18 cellular contexts compared by ENCODE assay signal in genomic region chr6:138533667-138534066, GRCh38. TPM values are rescaled to one million over a fixed set of nuclear protein-coding genes. Genes with fewer than 3 reads are reported as not detected.
DNase-seq lines count a peak whose midpoint lies in the region; ATAC-seq, FAIRE-seq and TF ChIP-seq lines count a peak whose summit lies in the region.
"Had no signal": no experiment of that assay in that cellular context is flagged by ENCODE, and none has a peak within 500 bp of the region (broad histone marks: within the 10 kb centered on the region; RNA-seq: fewer than 3 reads in every experiment).

No MANE protein-coding gene starts in this region.

- H3K18ac ChIP-seq in mesenchymal stem cell (ENCODE audit: low read depth in 1 of 2, low read length in 2 of 2), result no peak overlapping the region

- no peaks in the 10 kb centered on the region for H3K4me1 ChIP-seq in keratinocyte (ENCODE audit: control insufficient read depth, extremely low read depth, insufficient read depth, low read length)
- peaks cover 3% of the 10 kb centered on the region for H3K4me1 ChIP-seq in mesenchymal stem cell (ENCODE audit: control insufficient read depth, insufficient read depth, low read depth, low read length)

- H3K27ac Mint-ChIP-seq in natural killer cell, result no peak overlapping the region
- H3K27ac Mint-ChIP-seq: B cell; CD4-positive, alpha-beta T cell; HFFc6 had no signal

- H3K79me1 ChIP-seq in mesenchymal stem cell (replicated peaks; ENCODE audit: low read length, poor library complexity, severe bottlenecking), result peaks cover 28% of the 10 kb centered on the region

- no peak overlapping the region for H3K4me3 ChIP-seq in keratinocyte (ENCODE audit: control insufficient read depth in 2 of 3, extremely low read depth in 1 of 3, insufficient read depth in 2 of 3, low read depth in 1 of 3, low read length in 3 of 3)
- H3K4me3 ChIP-seq in mesenchymal stem cell (ENCODE audit: insufficient read depth in 1 of 2, low read depth in 1 of 2, low read length in 2 of 2), result no peak overlapping the region
- H3K4me3 ChIP-seq: HAP-1 had no signal

- H4K8ac ChIP-seq in mesenchymal stem cell (ENCODE audit: low read length), result no peak overlapping the region

- no peak overlapping the region for H4K91ac ChIP-seq in mesenchymal stem cell (ENCODE audit: low read length)

- no peak overlapping the region for H2BK15ac ChIP-seq in mesenchymal stem cell (ENCODE audit: low read depth, poor library complexity, severe bottlenecking)

- 80% methylated on average over 2 of the region's 2 CpGs for WGBS in mesenchymal stem cell

- H3K36me3 Mint-ChIP-seq in natural killer cell, result no peaks in the 10 kb centered on the region

- H3K14ac ChIP-seq in mesenchymal stem cell (ENCODE audit: low read length in 2 of 2), result no peak overlapping the region

- dilution Hi-C loops in keratinocyte (cut with MboI; ENCODE audit: extremely low pct_ligation_motif_present, low sequenced_read_pairs), result no loop called here

- H3K27ac ChIP-seq in keratinocyte (ENCODE audit: control insufficient read depth, insufficient read depth, low read length) (no peak overlapping the region), mesenchymal stem cell (ENCODE audit: low read length, poor library complexity, severe bottlenecking) (peak overlapping the region; percentile 30), caudate nucleus (ENCODE audit: low read depth, low read length) (no peak overlapping the region)

- H2AFZ ChIP-seq in keratinocyte (ENCODE audit: control insufficient read depth, low read length), result no peak overlapping the region
- H2AFZ ChIP-seq in mesenchymal stem cell (ENCODE audit: low read depth, low read length), result no peak overlapping the region

- H3K27me3 Mint-ChIP-seq in natural killer cell (ENCODE audit: low read depth in 2 of 2), result peaks cover 19 to 35% of the 10 kb centered on the region in 2 donors

- H3K4me3 Mint-ChIP-seq in natural killer cell, result no peak overlapping the region
- H3K4me3 Mint-ChIP-seq: B cell; CD4-positive, alpha-beta T cell; HFFc6 had no signal

- TF ChIP-seq CTCF in keratinocyte (optimal IDR thresholded peaks at IDR 0.05 in 1 of 3, IDR thresholded peaks at IDR 0.05 in 1 of 3, conservative IDR thresholded peaks at IDR 0.05 in 1 of 3; ENCODE audit: extremely low read depth in 1 of 3, insufficient read depth in 2 of 3, low read length in 3 of 3) (no peak), natural killer cell (IDR thresholded peaks at IDR 0.05) (no peak)

- ATAC-seq in GM18519 (IDR thresholded peaks at IDR 0.05; ENCODE audit: low FRiP score, unreplicated experiment) (no peak), natural killer cell (no peak)
- ATAC-seq: HepG2 had no signal

- intact Hi-C loops in natural killer cell (cut with micrococcal nuclease), result no loop called here

- no peak overlapping the region for H2BK120ac ChIP-seq in mesenchymal stem cell (ENCODE audit: low read depth, low read length)

- no peaks in the 10 kb centered on the region for H3K9me1 ChIP-seq in keratinocyte (ENCODE audit: control insufficient read depth, extremely low read depth, insufficient read depth, low read length)

- no peak overlapping the region for H3K23ac ChIP-seq in mesenchymal stem cell (ENCODE audit: low read length in 2 of 2)

- no peaks in the 10 kb centered on the region for H4K20me1 ChIP-seq in keratinocyte (ENCODE audit: control insufficient read depth, extremely low read depth, insufficient read depth, low read length)

- in situ Hi-C loops in ACHN (cut with HindIII; ENCODE audit: low pct_ligation_motif_present, low pct_unique_long_range_greater_than_20kb, low sequenced_read_pairs), result no loop called here

- no peak overlapping the region for H2BK12ac ChIP-seq in mesenchymal stem cell (ENCODE audit: low read length in 2 of 2)

- H3K27me3 ChIP-seq in keratinocyte (ENCODE audit: control insufficient read depth, extremely low read depth, insufficient read depth, low read length) (no peaks in the 10 kb centered on the region), mesenchymal stem cell (ENCODE audit: control insufficient read depth in 1 of 2, insufficient read depth in 1 of 2, low read length in 2 of 2) (no peaks in the 10 kb centered on the region)

- H3K9ac ChIP-seq in keratinocyte (ENCODE audit: control insufficient read depth, extremely low read depth, insufficient read depth, low read length) (no peak overlapping the region), mesenchymal stem cell (ENCODE audit: low read length) (no peak overlapping the region)

- H3K9me3 ChIP-seq in keratinocyte (ENCODE audit: control insufficient read depth, low read depth, low read length), result no peaks in the 10 kb centered on the region
- no peaks in the 10 kb centered on the region for H3K9me3 ChIP-seq in mesenchymal stem cell (ENCODE audit: control insufficient read depth, low read length)

- H3K4me2 ChIP-seq in keratinocyte (ENCODE audit: control insufficient read depth, extremely low read depth, insufficient read depth, low read depth, low read length) (no peak overlapping the region), mesenchymal stem cell (ENCODE audit: low read length, poor library complexity, severe bottlenecking) (no peak overlapping the region)

- H3K4me1 Mint-ChIP-seq in natural killer cell, result no peaks in the 10 kb centered on the region
- H3K4me1 Mint-ChIP-seq: B cell had no signal

- DNase-seq in ACHN (peak; percentile 7), DMS79 treated with DMSO at 0.1 percent for 48 hours (lab: John Stamatoyannopoulos, UW) (peak; percentile 87), keratinocyte (ENCODE audit: low read depth, low spot score) (no peak), mesenchymal stem cell (no peak), natural killer cell (no peak), caudate nucleus (lab: John Stamatoyannopoulos, UW) (no peak)
- DNase-seq in activated CD8-positive, alpha-beta memory T cell treated with anti-CD3 and anti-CD28 coated beads, Interleukin-2, amount 50 U/mL, for 4 hours, result no peak
- DNase-seq: C1 segment of cervical spinal cord; CD4-positive, alpha-beta T cell; DMS153; HFFc6 had no signal

- H3K9me3 Mint-ChIP-seq in natural killer cell, result no peaks in the 10 kb centered on the region
- H3K9me3 Mint-ChIP-seq: CD4-positive, alpha-beta T cell; HFFc6 had no signal

- no peak overlapping the region for H3K4ac ChIP-seq in mesenchymal stem cell (ENCODE audit: low read depth in 1 of 2, low read length in 2 of 2)

- peaks cover 24% of the 10 kb centered on the region for H3K79me2 ChIP-seq in keratinocyte (ENCODE audit: control insufficient read depth, insufficient read depth, low read length)

- H3K36me3 ChIP-seq in keratinocyte (ENCODE audit: control insufficient read depth in 2 of 2, extremely low read depth in 1 of 2, insufficient read depth in 2 of 2, low read length in 2 of 2), result peaks cover 0 to 5% of the 10 kb centered on the region in 2 experiments
- no peaks in the 10 kb centered on the region for H3K36me3 ChIP-seq in mesenchymal stem cell (ENCODE audit: control insufficient read depth in 1 of 2, insufficient read depth in 2 of 2, low read depth in 1 of 2, low read length in 2 of 2)

- FAIRE-seq in keratinocyte (lab: Jason Lieb, UNC), result peak; percentile 26
- FAIRE-seq: D721Med, H1, HepG2, HTR-8/SVneo had no signal

- H2AK5ac ChIP-seq in mesenchymal stem cell (ENCODE audit: low read length, severe bottlenecking), result no peak overlapping the region

- H2BK5ac ChIP-seq in mesenchymal stem cell (ENCODE audit: low read depth, low read length, poor library complexity, severe bottlenecking), result no peak overlapping the region

RNA-seq across cellular contexts. Expression of gene NHSL1, which starts 34.4 kb away (rescaled TPM):
- polyA plus RNA-seq in keratinocyte, result 8.5 to 28.1 TPM (median 11.8 TPM) in 3 replicates
- polyA plus RNA-seq in keratinocyte (2011; ENCODE audit: low read depth), result 7.0 TPM
- polyA plus RNA-seq in keratinocyte (2011; cell fraction: cytosol; rRNA removed), result 10.9 and 11.5 TPM in 2 replicates
- 41.8 and 45.0 TPM in 2 replicates for polyA plus RNA-seq in keratinocyte (2011; cell fraction: nucleus; rRNA removed)
- 14.3 and 18.7 TPM in 2 replicates for polyA plus RNA-seq in keratinocyte (2012; ENCODE audit: low replicate concordance)
- 46.0 to 90.2 TPM (median 66.3 TPM) in 3 replicates for polyA minus RNA-seq in keratinocyte
- 22.4 TPM for polyA minus RNA-seq in keratinocyte (2011; cell fraction: cytosol; rRNA and poly(A)+ RNA removed)
- polyA minus RNA-seq in keratinocyte (2011; cell fraction: nucleus; rRNA and poly(A)+ RNA removed), result 45.9 and 95.6 TPM in 2 replicates
- polyA plus RNA-seq in mesenchymal stem cell (2013, experiment 1 of 2), result 16.1 TPM
- polyA plus RNA-seq in mesenchymal stem cell (2013, experiment 2 of 2), result 16.4 TPM
- under 1 TPM; 0.38 to 0.75 (median 0.68) TPM for total RNA-seq in natural killer cell

Comparison
In these comparisons a context has a peak if more than half of its experiments do, and no peak if none do; other contexts are left out.
1. DNase-seq: peak in ACHN (single experiment) and DMS79 treated with DMSO at 0.1 percent for 48 hours (single experiment); none in keratinocyte (single experiment), mesenchymal stem cell (single experiment), activated CD8-positive, alpha-beta memory T cell treated with anti-CD3 and anti-CD28 coated beads, Interleukin-2, amount 50 U/mL, for 4 hours (single experiment), natural killer cell (single experiment) and caudate nucleus (0 of 61).